ENCODE assay signal across 14 cellular contexts in genomic region chr11:225734-226453, GRCh38. TPM values are rescaled to one million over a fixed set of nuclear protein-coding genes. Genes with fewer than 3 reads are reported as not detected.
DNase-seq lines count a peak whose midpoint lies in the region; ATAC-seq, FAIRE-seq and TF ChIP-seq lines count a peak whose summit lies in the region.
"Had no signal": no experiment of that assay in that cellular context is flagged by ENCODE, and none has a peak within 500 bp of the region (broad histone marks: within the 10 kb centered on the region; RNA-seq: fewer than 3 reads in every experiment).

No MANE protein-coding gene starts in this region.

- no peaks in the 10 kb centered on the region for H3K27me3 ChIP-seq in brain microvascular endothelial cell (replicated peaks)

- in situ Hi-C loops in brain microvascular endothelial cell (cut with HindIII; ENCODE audit: low pct_ligation_motif_present, low sequenced_read_pairs) = no loop called here

- DNase-seq in GM12891 (ENCODE audit: insufficient read length, low spot score) = no peak
- peak; percentile 56 for DNase-seq in activated CD8-positive, alpha-beta memory T cell treated with anti-CD3 and anti-CD28 coated beads, Interleukin-2, amount 50 U/mL, for 48 hours
- peak; percentile 48 for DNase-seq in myocyte (ENCODE audit: low read depth)
- DNase-seq in brain microvascular endothelial cell = no peak
- DNase-seq in EL = no peak
- DNase-seq in LoVo (ENCODE audit: low spot score) = no peak
- DNase-seq: activated T-cell treated with anti-CD3 and anti-CD28 coated beads, Interleukin-2, amount 50 U/mL, for 4 hours; caudate nucleus; DMS53; H9; NCI-H1930; T1000 had no signal

- no peaks in the 10 kb centered on the region for H3K36me3 ChIP-seq in brain microvascular endothelial cell (replicated peaks)

- FAIRE-seq in GM12891 (lab: Jason Lieb, UNC) = peak; percentile 87

- H3K4me3 ChIP-seq in brain microvascular endothelial cell (ENCODE audit: low read depth, low read length) = no peak overlapping the region

- no peak overlapping the region for H3K27ac ChIP-seq in brain microvascular endothelial cell

- TF ChIP-seq CTCF in brain microvascular endothelial cell (IDR thresholded peaks at IDR 0.05; ENCODE audit: low read depth, low read length, missing control alignments) = no peak

- peak; percentile 50 for ATAC-seq in HG02763 (IDR thresholded peaks at IDR 0.05; ENCODE audit: unreplicated experiment)

- TF ChIP-seq POLR2A in GM12891 (IDR thresholded peaks at IDR 0.05; ENCODE audit: low read depth, low read length) = no peak

TF ChIP-seq in GM12891, 5 proteins besides CTCF, POLR2A, EP300 and RAD21:
- no peak for TF ChIP-seq POU2F2 (IDR thresholded peaks at IDR 0.05; ENCODE audit: low read depth, low read length)
- TF ChIP-seq TAF1 (IDR thresholded peaks at IDR 0.05; ENCODE audit: low read depth, low read length) = no peak
- TF ChIP-seq PAX5 (IDR thresholded peaks at IDR 0.05; ENCODE audit: insufficient read depth, low read length, severe bottlenecking) = no peak
- TF ChIP-seq POLR2AphosphoS5 (IDR thresholded peaks at IDR 0.05; ENCODE audit: low read depth, low read length) = no peak
- TF ChIP-seq SPI1 (IDR thresholded peaks at IDR 0.05; ENCODE audit: low read depth, low read length) = no peak

RNA-seq across cellular contexts. Expression of gene SIRT3, which starts 10.2 kb away (rescaled TPM):
- polyA plus RNA-seq in GM12891 (2012; ENCODE audit: low read depth, missing spikeins) = 17.3 TPM
- 7.9 and 9.4 TPM in 2 replicates for total RNA-seq in myocyte
- 19.0 TPM for polyA plus RNA-seq in myocyte (2012)

RNA-seq across cellular contexts. Expression of gene PSMD13, which starts 10.9 kb away (rescaled TPM):
- polyA plus RNA-seq in GM12891 (2012; ENCODE audit: low read depth, missing spikeins) = 125 TPM
- total RNA-seq in myocyte = 104 and 116 TPM in 2 replicates
- polyA plus RNA-seq in myocyte (2012) = 139 TPM

RNA-seq across cellular contexts. Expression of gene RIC8A, which starts 18.4 kb away (rescaled TPM):
- 55.0 TPM for polyA plus RNA-seq in GM12891 (2012; ENCODE audit: low read depth, missing spikeins)
- total RNA-seq in myocyte = 139 and 149 TPM in 2 replicates
- 175 TPM for polyA plus RNA-seq in myocyte (2012)

RNA-seq across cellular contexts. Expression of gene BET1L, which starts 18.7 kb away (rescaled TPM):
- polyA plus RNA-seq in GM12891 (2012; ENCODE audit: low read depth, missing spikeins) = 31.1 TPM
- 19.3 and 21.1 TPM in 2 replicates for total RNA-seq in myocyte
- polyA plus RNA-seq in myocyte (2012) = 58.2 TPM

RNA-seq across cellular contexts. Expression of gene SCGB1C1, which starts 33.0 kb away (rescaled TPM):
- polyA plus RNA-seq in GM12891 (2012; ENCODE audit: low read depth, missing spikeins) = not detected
- total RNA-seq in myocyte = 0.75 TPM in 1 of 2 replicates, not detected in the other
- not detected for polyA plus RNA-seq in myocyte (2012)
- total RNA-seq: activated T-cell treated with anti-CD3 and anti-CD28 coated beads, Interleukin-2, amount 50 U/mL, for 4 hours; H9; omental fat pad had no signal

Comparison
In these comparisons a context has a peak if more than half of its experiments do, and no peak if none do; other contexts are left out.
1. DNase-seq: peak in activated CD8-positive, alpha-beta memory T cell treated with anti-CD3 and anti-CD28 coated beads, Interleukin-2, amount 50 U/mL, for 48 hours (single experiment) and myocyte (single experiment); none in GM12891 (single experiment), brain microvascular endothelial cell (single experiment), EL (single experiment) and LoVo (single experiment).